1 cellular context compared by ENCODE assay signal in the genomic region with DNA sequence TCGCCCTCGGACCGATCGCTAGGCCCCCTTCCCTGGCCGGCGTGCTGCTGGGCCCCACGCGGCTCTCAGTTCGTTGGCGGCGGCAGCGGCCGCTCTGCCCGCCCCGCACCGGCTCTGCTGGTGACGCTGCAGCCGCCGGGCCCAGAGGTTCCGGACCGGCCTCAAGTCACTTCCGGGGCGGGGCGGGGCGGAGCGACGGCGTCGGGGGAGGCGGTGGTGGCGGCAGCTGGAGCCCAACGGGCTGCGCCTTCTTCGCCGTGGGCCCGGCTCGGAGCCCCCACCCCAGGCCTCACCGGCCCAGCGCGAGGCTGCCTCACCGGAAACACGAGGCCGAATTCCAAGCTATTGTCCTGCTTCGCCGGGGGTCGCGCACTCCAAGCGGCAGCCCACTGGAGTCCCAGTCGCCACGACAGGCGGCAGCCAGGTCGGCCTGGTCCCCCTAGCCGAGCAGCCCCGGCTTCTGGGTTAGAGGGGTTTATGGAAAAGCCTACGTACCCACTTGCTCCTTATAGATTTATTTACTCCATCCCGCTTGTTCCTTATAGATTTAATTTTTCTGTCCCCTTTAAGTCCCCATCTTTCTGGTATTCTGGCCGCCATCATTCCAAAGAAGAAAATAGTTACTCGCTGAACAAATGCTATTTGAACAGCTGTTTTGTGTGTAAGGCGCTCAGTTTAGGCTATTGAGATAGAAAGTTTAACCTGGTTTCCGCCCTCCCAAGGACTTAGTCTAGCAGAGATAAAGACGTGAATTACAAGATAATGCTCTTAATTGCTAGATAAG.
TF ChIP-seq lines count a peak whose summit lies in the region.

A gene with protein sequence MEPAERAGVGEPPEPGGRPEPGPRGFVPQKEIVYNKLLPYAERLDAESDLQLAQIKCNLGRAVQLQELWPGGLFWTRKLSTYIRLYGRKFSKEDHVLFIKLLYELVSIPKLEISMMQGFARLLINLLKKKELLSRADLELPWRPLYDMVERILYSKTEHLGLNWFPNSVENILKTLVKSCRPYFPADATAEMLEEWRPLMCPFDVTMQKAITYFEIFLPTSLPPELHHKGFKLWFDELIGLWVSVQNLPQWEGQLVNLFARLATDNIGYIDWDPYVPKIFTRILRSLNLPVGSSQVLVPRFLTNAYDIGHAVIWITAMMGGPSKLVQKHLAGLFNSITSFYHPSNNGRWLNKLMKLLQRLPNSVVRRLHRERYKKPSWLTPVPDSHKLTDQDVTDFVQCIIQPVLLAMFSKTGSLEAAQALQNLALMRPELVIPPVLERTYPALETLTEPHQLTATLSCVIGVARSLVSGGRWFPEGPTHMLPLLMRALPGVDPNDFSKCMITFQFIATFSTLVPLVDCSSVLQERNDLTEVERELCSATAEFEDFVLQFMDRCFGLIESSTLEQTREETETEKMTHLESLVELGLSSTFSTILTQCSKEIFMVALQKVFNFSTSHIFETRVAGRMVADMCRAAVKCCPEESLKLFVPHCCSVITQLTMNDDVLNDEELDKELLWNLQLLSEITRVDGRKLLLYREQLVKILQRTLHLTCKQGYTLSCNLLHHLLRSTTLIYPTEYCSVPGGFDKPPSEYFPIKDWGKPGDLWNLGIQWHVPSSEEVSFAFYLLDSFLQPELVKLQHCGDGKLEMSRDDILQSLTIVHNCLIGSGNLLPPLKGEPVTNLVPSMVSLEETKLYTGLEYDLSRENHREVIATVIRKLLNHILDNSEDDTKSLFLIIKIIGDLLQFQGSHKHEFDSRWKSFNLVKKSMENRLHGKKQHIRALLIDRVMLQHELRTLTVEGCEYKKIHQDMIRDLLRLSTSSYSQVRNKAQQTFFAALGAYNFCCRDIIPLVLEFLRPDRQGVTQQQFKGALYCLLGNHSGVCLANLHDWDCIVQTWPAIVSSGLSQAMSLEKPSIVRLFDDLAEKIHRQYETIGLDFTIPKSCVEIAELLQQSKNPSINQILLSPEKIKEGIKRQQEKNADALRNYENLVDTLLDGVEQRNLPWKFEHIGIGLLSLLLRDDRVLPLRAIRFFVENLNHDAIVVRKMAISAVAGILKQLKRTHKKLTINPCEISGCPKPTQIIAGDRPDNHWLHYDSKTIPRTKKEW (N-terminal part only) (minus strand): TSS at position 96 of the 784 bp plus-strand sequence. CDS start 209 bp downstream, outside the sequence.

TF ChIP-seq in HCT116, 20 proteins besides CTCF, POLR2A, EP300 and RAD21 (continued from another document):
- TF ChIP-seq, protein P1, sequence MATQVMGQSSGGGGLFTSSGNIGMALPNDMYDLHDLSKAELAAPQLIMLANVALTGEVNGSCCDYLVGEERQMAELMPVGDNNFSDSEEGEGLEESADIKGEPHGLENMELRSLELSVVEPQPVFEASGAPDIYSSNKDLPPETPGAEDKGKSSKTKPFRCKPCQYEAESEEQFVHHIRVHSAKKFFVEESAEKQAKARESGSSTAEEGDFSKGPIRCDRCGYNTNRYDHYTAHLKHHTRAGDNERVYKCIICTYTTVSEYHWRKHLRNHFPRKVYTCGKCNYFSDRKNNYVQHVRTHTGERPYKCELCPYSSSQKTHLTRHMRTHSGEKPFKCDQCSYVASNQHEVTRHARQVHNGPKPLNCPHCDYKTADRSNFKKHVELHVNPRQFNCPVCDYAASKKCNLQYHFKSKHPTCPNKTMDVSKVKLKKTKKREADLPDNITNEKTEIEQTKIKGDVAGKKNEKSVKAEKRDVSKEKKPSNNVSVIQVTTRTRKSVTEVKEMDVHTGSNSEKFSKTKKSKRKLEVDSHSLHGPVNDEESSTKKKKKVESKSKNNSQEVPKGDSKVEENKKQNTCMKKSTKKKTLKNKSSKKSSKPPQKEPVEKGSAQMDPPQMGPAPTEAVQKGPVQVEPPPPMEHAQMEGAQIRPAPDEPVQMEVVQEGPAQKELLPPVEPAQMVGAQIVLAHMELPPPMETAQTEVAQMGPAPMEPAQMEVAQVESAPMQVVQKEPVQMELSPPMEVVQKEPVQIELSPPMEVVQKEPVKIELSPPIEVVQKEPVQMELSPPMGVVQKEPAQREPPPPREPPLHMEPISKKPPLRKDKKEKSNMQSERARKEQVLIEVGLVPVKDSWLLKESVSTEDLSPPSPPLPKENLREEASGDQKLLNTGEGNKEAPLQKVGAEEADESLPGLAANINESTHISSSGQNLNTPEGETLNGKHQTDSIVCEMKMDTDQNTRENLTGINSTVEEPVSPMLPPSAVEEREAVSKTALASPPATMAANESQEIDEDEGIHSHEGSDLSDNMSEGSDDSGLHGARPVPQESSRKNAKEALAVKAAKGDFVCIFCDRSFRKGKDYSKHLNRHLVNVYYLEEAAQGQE (IDR thresholded peaks at IDR 0.05; ENCODE audit: low read depth), result no peak
- TF ChIP-seq, protein P2, sequence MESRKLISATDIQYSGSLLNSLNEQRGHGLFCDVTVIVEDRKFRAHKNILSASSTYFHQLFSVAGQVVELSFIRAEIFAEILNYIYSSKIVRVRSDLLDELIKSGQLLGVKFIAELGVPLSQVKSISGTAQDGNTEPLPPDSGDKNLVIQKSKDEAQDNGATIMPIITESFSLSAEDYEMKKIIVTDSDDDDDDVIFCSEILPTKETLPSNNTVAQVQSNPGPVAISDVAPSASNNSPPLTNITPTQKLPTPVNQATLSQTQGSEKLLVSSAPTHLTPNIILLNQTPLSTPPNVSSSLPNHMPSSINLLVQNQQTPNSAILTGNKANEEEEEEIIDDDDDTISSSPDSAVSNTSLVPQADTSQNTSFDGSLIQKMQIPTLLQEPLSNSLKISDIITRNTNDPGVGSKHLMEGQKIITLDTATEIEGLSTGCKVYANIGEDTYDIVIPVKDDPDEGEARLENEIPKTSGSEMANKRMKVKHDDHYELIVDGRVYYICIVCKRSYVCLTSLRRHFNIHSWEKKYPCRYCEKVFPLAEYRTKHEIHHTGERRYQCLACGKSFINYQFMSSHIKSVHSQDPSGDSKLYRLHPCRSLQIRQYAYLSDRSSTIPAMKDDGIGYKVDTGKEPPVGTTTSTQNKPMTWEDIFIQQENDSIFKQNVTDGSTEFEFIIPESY (IDR thresholded peaks at IDR 0.05; ENCODE audit: extremely low read depth, insufficient replicate concordance, low read length), result no peak
- TF ChIP-seq SIN3A (IDR thresholded peaks at IDR 0.05; ENCODE audit: low read depth) (peak; percentile 67; the same call in 1 of the 2 replicates), FOSL1 (IDR thresholded peaks at IDR 0.05; ENCODE audit: low read depth) (no peak), ZNF274 (IDR thresholded peaks at IDR 0.05; ENCODE audit: low read depth, low read length) (no peak), CEBPB (IDR thresholded peaks at IDR 0.05; ENCODE audit: low read depth) (no peak), EZH2 (IDR thresholded peaks at IDR 0.05) (no peak), JUND (IDR thresholded peaks at IDR 0.05) (no peak), EZH2phosphoT487 (IDR thresholded peaks at IDR 0.05; ENCODE audit: borderline replicate concordance) (no peak), ELF1 (IDR thresholded peaks at IDR 0.05; ENCODE audit: borderline replicate concordance, low read depth) (no peak), SP1 (IDR thresholded peaks at IDR 0.05; ENCODE audit: low read depth) (peak; percentile 29; the same call in 1 of the 2 replicates)
